Comparison of ENCODE assay signal across 8 cellular contexts in the genomic region with DNA sequence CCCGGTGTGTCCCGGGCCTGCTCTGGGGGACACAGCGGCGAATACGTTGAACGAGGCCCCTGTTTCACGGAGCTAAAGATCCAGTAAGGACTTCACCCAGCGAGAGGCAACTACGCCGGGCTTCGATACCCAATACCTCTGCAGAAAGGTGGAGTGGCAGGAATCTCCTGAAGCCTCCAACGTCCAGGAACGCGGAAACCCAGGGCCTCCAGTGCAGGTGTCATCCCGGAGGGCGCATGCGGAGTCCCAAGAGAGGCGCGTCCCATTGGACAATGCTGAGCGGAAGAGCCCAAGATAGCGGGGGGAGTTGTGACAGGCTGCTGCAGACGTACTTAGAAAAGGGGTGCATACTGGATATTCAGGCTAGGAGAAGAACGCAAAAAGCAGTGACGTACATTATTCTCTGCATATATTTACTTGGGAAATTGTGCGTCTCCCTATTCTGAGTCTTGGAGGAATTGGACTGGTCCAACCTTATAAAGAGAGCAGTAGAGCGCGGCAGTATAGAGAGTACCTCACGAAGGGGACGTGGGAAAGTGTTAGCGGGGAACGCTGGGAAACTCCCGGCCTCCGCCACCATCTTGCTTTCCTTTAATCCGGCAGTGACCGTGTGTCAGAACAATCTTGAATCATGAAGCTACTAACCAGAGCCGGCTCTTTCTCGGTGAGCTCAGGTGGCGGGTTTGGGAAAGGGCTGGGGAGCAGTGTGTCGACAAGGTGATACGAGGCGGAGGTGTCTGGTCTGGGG. TPM values are rescaled to one million over a fixed set of nuclear protein-coding genes. Genes with fewer than 3 reads are reported as not detected.
DNase-seq lines count a peak whose midpoint lies in the region; ATAC-seq and TF ChIP-seq lines count a peak whose summit lies in the region.

UQCRC2 (plus strand) TSS at position 569 of the 748 bp plus-strand sequence; CDS start at position 632, 63 bp downstream.

- H3K27ac Mint-ChIP-seq in naive thymus-derived CD8-positive, alpha-beta T cell: peak within 1 kb of the TSS; percentile 98 to 100 (median 100)
- peak within 1 kb of the TSS; percentile 99 for H3K27ac Mint-ChIP-seq in stimulated activated naive B cell treated with anti-CD40 and anti-IgM and Interleukin-4, amounts not matched to agents 10 μg/mL and 1 μg/mL and 100 μg/mL, for 72 hours

- peak; percentile 88 to 91 for ATAC-seq in naive thymus-derived CD8-positive, alpha-beta T cell
- ATAC-seq in stimulated activated naive B cell treated with anti-CD40 and anti-IgM and Interleukin-4, amounts not matched to agents 10 μg/mL and 1 μg/mL and 100 μg/mL, for 72 hours (replicated peaks): peak; percentile 93 to 94

- H3K4me3 ChIP-seq in LNCaP clone FGC (ENCODE audit: low read depth, low read length) (peak within 1 kb of the TSS; percentile 100), fibroblast of mammary gland (ENCODE audit: control insufficient read depth, low read depth, low read length) (peak within 1 kb of the TSS; percentile 99)

- TF ChIP-seq CTCF in LNCaP clone FGC (IDR thresholded peaks at IDR 0.05; ENCODE audit: control insufficient read depth, extremely low read depth, insufficient read depth) (no peak), fibroblast of mammary gland (conservative IDR thresholded peaks at IDR 0.05; ENCODE audit: control insufficient read depth, insufficient read depth, low read depth, low read length) (no peak)

- H3K9me3 Mint-ChIP-seq in naive thymus-derived CD8-positive, alpha-beta T cell: no peaks in the 10 kb centered on the region
- no peaks in the 10 kb centered on the region for H3K9me3 Mint-ChIP-seq in stimulated activated naive B cell treated with anti-CD40 and anti-IgM and Interleukin-4, amounts not matched to agents 10 μg/mL and 1 μg/mL and 100 μg/mL, for 72 hours

- POLR2A ChIA-PET in naive thymus-derived CD8-positive, alpha-beta T cell (lab: Charles Lee): interaction anchor here (0.6 to 3.3 kb wide), 14 partner anchors 9 to 421 kb away, joined by 3 to 47 read pairs (median 4); partner anchors contain the start of gene POLR3E

- peaks cover 3 to 32% (median 4%) of the 10 kb centered on the region in 3 donors for H3K36me3 Mint-ChIP-seq in naive thymus-derived CD8-positive, alpha-beta T cell
- peaks cover 14 to 18% of the 10 kb centered on the region in 2 donors for H3K36me3 Mint-ChIP-seq in stimulated activated naive B cell treated with anti-CD40 and anti-IgM and Interleukin-4, amounts not matched to agents 10 μg/mL and 1 μg/mL and 100 μg/mL, for 72 hours

- H3K4me1 Mint-ChIP-seq in naive thymus-derived CD8-positive, alpha-beta T cell: peaks cover 18 to 76% (median 58%) of the 10 kb centered on the region in 4 donors
- peaks cover 24 to 47% of the 10 kb centered on the region in 2 donors for H3K4me1 Mint-ChIP-seq in stimulated activated naive B cell treated with anti-CD40 and anti-IgM and Interleukin-4, amounts not matched to agents 10 μg/mL and 1 μg/mL and 100 μg/mL, for 72 hours

- peak; percentile 91 for DNase-seq in EL
- peak; percentile 87 for DNase-seq in H4 (ENCODE audit: low spot score)
- DNase-seq in LNCaP clone FGC (ENCODE audit: low read depth): peak; percentile 88
- peak; percentile 97 for DNase-seq in RPMI8226
- peak; percentile 68 to 77 for DNase-seq in activated T-helper 1 cell treated with anti-CD3 and anti-CD28 coated beads, Interleukin-2, amount 50 U/mL, for 16 hours (ENCODE audit: low read depth in 1 of 2, low spot score in 1 of 2)
- DNase-seq in fibroblast of mammary gland (ENCODE audit: low read depth): peak; percentile 93
- peak; percentile 80 to 95 (median 86) for DNase-seq in naive thymus-derived CD8-positive, alpha-beta T cell
- DNase-seq in stimulated activated naive B cell treated with anti-CD40 and anti-IgM and Interleukin-4, amounts not matched to agents 10 μg/mL and 1 μg/mL and 100 μg/mL, for 72 hours: peak; percentile 81

- H3K27me3 Mint-ChIP-seq in naive thymus-derived CD8-positive, alpha-beta T cell: no peaks in the 10 kb centered on the region
- no peaks in the 10 kb centered on the region for H3K27me3 Mint-ChIP-seq in stimulated activated naive B cell treated with anti-CD40 and anti-IgM and Interleukin-4, amounts not matched to agents 10 μg/mL and 1 μg/mL and 100 μg/mL, for 72 hours

- peak within 1 kb of the TSS; percentile 98 to 100 (median 100) for H3K4me3 Mint-ChIP-seq in naive thymus-derived CD8-positive, alpha-beta T cell
- peak within 1 kb of the TSS; percentile 96 for H3K4me3 Mint-ChIP-seq in stimulated activated naive B cell treated with anti-CD40 and anti-IgM and Interleukin-4, amounts not matched to agents 10 μg/mL and 1 μg/mL and 100 μg/mL, for 72 hours

RNA-seq across cellular contexts. Expression of gene UQCRC2, which starts in this region (rescaled TPM):
- 162 and 208 TPM in 2 replicates for total RNA-seq in H4 (2014; rRNA removed; shearing (Covaris generic))
- 100 to 1,000 TPM; 187 to 193 TPM for total RNA-seq in naive thymus-derived CD8-positive, alpha-beta T cell
- polyA plus RNA-seq in naive thymus-derived CD8-positive, alpha-beta T cell: 100 to 1,000 TPM; 176 to 196 (median 180) TPM

Comparison
In these comparisons a context has a peak if more than half of its experiments do, and no peak if none do; other contexts are left out.
1. Peak in every context shown above with its lines: DNase-seq, ATAC-seq and H3K4me3 ChIP-seq.